Comparison of ENCODE assay signal across 8 cellular contexts in the genomic region with DNA sequence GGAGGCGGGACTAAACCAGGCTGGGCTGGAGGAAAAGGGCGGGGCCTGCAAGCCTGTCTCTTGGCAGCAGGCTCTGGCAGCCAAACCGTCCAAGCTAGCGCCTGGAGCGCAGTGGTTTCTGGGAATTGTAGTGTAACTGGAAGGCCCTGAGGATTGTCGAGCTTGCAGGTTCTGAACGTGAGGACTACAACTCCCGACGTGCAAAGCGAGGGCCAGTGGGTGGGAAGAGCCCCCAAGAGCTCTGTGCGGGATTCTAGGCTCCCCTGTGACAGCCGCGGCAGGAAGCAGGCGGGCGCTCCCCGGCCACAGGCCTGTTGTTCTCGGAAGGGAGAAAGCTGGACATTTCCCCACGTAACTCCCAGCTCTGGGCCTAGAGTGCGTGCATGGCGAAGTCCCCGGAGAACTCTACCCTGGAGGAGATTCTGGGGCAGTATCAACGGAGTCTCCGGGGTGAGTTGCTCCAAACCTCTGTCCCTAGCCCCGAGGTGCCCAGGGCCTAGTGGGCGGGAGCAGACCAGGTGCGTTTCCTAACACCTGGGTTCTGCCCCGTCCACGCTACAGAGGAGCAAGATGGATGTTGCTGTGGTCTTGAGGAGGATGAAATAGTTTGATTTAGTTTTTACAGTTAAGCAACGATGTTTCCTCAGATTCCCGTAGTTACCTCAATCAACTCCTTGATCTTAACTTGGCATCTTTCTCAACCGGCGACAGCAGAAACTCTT. TPM values are rescaled to one million over a fixed set of nuclear protein-coding genes. Genes with fewer than 3 reads are reported as not detected.
A peak's percentile ranks its signal among the peaks of the same experiment; 100 is the strongest.
DNase-seq lines count a peak whose midpoint lies in the region; ATAC-seq and TF ChIP-seq lines count a peak whose summit lies in the region.

Gene SDCCAG8, plus strand, starts transcription at position 251 of the 722 bp plus-strand sequence. Its CDS starts 133 bp downstream, at position 384.

- peak within 1 kb of the TSS; percentile 92 for H3K4ac ChIP-seq in IMR-90 (ENCODE audit: low read depth, low read length)

- TF ChIP-seq POLR2A in IMR-90 (IDR thresholded peaks at IDR 0.05; ENCODE audit: low read depth, low read length) = peak; percentile 89

- peaks cover 6 to 15% of the 10 kb centered on the region in 2 experiments; a peak in 3 of 4 replicates for H3K79me1 ChIP-seq in IMR-90 (ENCODE audit: low read depth in 1 of 2, low read length in 2 of 2)

- peak within 1 kb of the TSS; percentile 70 for H4K5ac ChIP-seq in IMR-90 (ENCODE audit: low read depth, low read length)

- peak within 1 kb of the TSS; percentile 86 for H3K9ac ChIP-seq in IMR-90 (ENCODE audit: low read depth, low read length)

- peak within 1 kb of the TSS; percentile 92 for H2BK5ac ChIP-seq in IMR-90 (ENCODE audit: low read depth, low read length, poor library complexity, severe bottlenecking)

- ATAC-seq in GM21528 (IDR thresholded peaks at IDR 0.05; ENCODE audit: low FRiP score, unreplicated experiment) = peak; percentile 84
- ATAC-seq in IMR-90 (ENCODE audit: low read depth) = peak; percentile 82

- H4K20me1 ChIP-seq in IMR-90 (ENCODE audit: insufficient read depth, low read length) = peaks cover 16% of the 10 kb centered on the region

- no peaks in the 10 kb centered on the region for H3K27me3 ChIP-seq in IMR-90 (ENCODE audit: control insufficient read depth, insufficient read depth, low read length)

- TF ChIP-seq CTCF in IMR-90 (conservative IDR thresholded peaks at IDR 0.05; ENCODE audit: low read depth, low read length) = no peak

- H3K18ac ChIP-seq in IMR-90 (ENCODE audit: low read depth, low read length) = peak within 1 kb of the TSS; percentile 73

- H3K56ac ChIP-seq in IMR-90 (ENCODE audit: extremely low read depth, insufficient read depth, low read length) = peak within 1 kb of the TSS; percentile 99

- peak within 1 kb of the TSS; percentile 77 for H4K91ac ChIP-seq in IMR-90 (ENCODE audit: insufficient read depth, low read depth, low read length)

- peak within 1 kb of the TSS; percentile 58; the same call in 1 of the 2 replicates for H2BK20ac ChIP-seq in IMR-90 (ENCODE audit: low read depth, low read length)

- peak within 1 kb of the TSS; percentile 53; the same call in 2 of the 3 replicates for H2BK15ac ChIP-seq in IMR-90 (ENCODE audit: low read depth, low read length)

- H3K23ac ChIP-seq in IMR-90 (ENCODE audit: low read depth, low read length) = peak within 1 kb of the TSS; percentile 89

- dilution Hi-C loops in IMR-90 (cut with HindIII; ENCODE audit: low sequenced_read_pairs, unreplicated experiment) = no loop called here

- H3K4me2 ChIP-seq in IMR-90 (ENCODE audit: low read depth, low read length) = peak within 1 kb of the TSS; percentile 95

- peak within 1 kb of the TSS; percentile 86 for H3K4me3 ChIP-seq in IMR-90 (ENCODE audit: insufficient read depth, low read depth, low read length)

- no peaks in the 10 kb centered on the region for H3K9me3 ChIP-seq in IMR-90 (ENCODE audit: control insufficient read depth, insufficient read depth, low read length)

- peak within 1 kb of the TSS; percentile 88 for H3K14ac ChIP-seq in IMR-90 (replicated peaks; ENCODE audit: low read depth, low read length)

- peak within 1 kb of the TSS; percentile 83 for H2AK5ac ChIP-seq in IMR-90 (ENCODE audit: low read depth, low read length)

- CTCF ChIA-PET in IMR-90 (lab: Yijun Ruan, JAX) = interaction anchor here (0.6 to 1.1 kb wide), 3 partner anchors 9 to 1872 kb away, joined by 3 read pairs; no protein-coding TSS in a partner anchor

- H2BK120ac ChIP-seq in IMR-90 (ENCODE audit: low read depth, low read length) = peak within 1 kb of the TSS; percentile 82

- peak within 1 kb of the TSS; percentile 89 for H3K27ac ChIP-seq in IMR-90 (ENCODE audit: insufficient read depth, low read length)

- no peaks in the 10 kb centered on the region for H3K9me1 ChIP-seq in IMR-90 (ENCODE audit: insufficient read depth, low read length)

- peak within 1 kb of the TSS; percentile 95 for H2AFZ ChIP-seq in IMR-90 (replicated peaks; ENCODE audit: low read length, poor library complexity)

- in situ Hi-C loops in IMR-90 (cut with MboI; ENCODE audit: low sequenced_read_pairs) = no loop called here

- POLR2A ChIA-PET in IMR-90 (lab: Charles Lee; ENCODE audit: unreplicated experiment) = interaction anchor here (0.6 to 0.9 kb wide), 3 partner anchors 9 to 47 kb away, joined by 3 to 4 read pairs (median 3); no protein-coding TSS in a partner anchor

- H3K4me1 ChIP-seq in IMR-90 (ENCODE audit: control insufficient read depth, insufficient read depth, low read length) = no peaks in the 10 kb centered on the region; the same call in 1 of the 2 replicates

- TF ChIP-seq RAD21 in IMR-90 (IDR thresholded peaks at IDR 0.05; ENCODE audit: low read length) = no peak; the same call in 1 of the 2 replicates

- BruUV-seq in IMR-90 (replicated peaks; lab: Mats Ljungman, UMichigan) = TSS peak; percentile 48

- H3K36me3 ChIP-seq in IMR-90 (ENCODE audit: control insufficient read depth, insufficient read depth, low read length) = no peaks in the 10 kb centered on the region

- peak within 1 kb of the TSS; percentile 90 for H2AK9ac ChIP-seq in IMR-90 (replicated peaks; ENCODE audit: low read depth, low read length, poor library complexity)

- DNase-seq in DMS 273 (lab: John Stamatoyannopoulos, UW; ENCODE audit: unreplicated experiment) = peak; percentile 100
- peak; percentile 100 for DNase-seq in IMR-90
- DNase-seq in OCI-M1 (lab: John Stamatoyannopoulos, UW) = peak; percentile 99
- peak; percentile 94 for DNase-seq in activated T-cell treated with anti-CD3 and anti-CD28 coated beads for 24 hours (ENCODE audit: low read depth)
- peak; percentile 92 for DNase-seq in epidermal melanocyte (ENCODE audit: insufficient read length, low spot score)
- DNase-seq in middle frontal gyrus (ENCODE audit: extremely low spot score, low spot score) = peak; percentile 99
- DNase-seq in stimulated activated CD8-positive, alpha-beta memory T cell treated with anti-CD3 and anti-CD28 coated beads, Interleukin-2, amount 100 ng/mL, for 48 hours (ENCODE audit: low read depth in 2 of 2) = peak; percentile 79 to 92

- WGBS in IMR-90 (ENCODE audit: extremely low coverage in 2 of 2, insufficient read length in 1 of 2), 2 experiments = 0% methylated on average over 13 of the region's 32 CpGs; no CpG with 5 or more reads in 1 of the 2 experiments

- peak within 1 kb of the TSS; percentile 79 to 91 for H4K8ac ChIP-seq in IMR-90 (ENCODE audit: low read depth in 2 of 2, low read length in 2 of 2)

- intact Hi-C loops in IMR-90 (cut with micrococcal nuclease) = no loop called here

TF ChIP-seq in IMR-90, 13 proteins besides CTCF, POLR2A, EP300 and RAD21:
- TF ChIP-seq RCOR1 (IDR thresholded peaks at IDR 0.05; ENCODE audit: insufficient replicate concordance, low read length) (no peak), MAZ (IDR thresholded peaks at IDR 0.05; ENCODE audit: borderline replicate concordance, low read depth, low read length) (peak; percentile 91), RFX5 (IDR thresholded peaks at IDR 0.05; ENCODE audit: low read depth, low read length) (no peak), BHLHE40 (IDR thresholded peaks at IDR 0.05; ENCODE audit: low read depth, low read length) (no peak), MXI1 (IDR thresholded peaks at IDR 0.05; ENCODE audit: borderline replicate concordance, low read depth, low read length) (peak; percentile 80), ELK1 (IDR thresholded peaks at IDR 0.05; ENCODE audit: borderline replicate concordance, low read depth, low read length) (no peak), MAFK (IDR thresholded peaks at IDR 0.05; ENCODE audit: low read depth, low read length) (peak; percentile 54), NFE2L2 (IDR thresholded peaks at IDR 0.05; ENCODE audit: low read depth, low read length) (no peak), FOS (IDR thresholded peaks at IDR 0.05; ENCODE audit: low read depth, low read length) (no peak), SMC3 (IDR thresholded peaks at IDR 0.05; ENCODE audit: low read depth, low read length) (no peak), CHD1 (IDR thresholded peaks at IDR 0.05; ENCODE audit: low read depth, low read length) (no peak), CEBPB (IDR thresholded peaks at IDR 0.05; ENCODE audit: low read depth, low read length) (no peak)
- TF ChIP-seq, protein P1, sequence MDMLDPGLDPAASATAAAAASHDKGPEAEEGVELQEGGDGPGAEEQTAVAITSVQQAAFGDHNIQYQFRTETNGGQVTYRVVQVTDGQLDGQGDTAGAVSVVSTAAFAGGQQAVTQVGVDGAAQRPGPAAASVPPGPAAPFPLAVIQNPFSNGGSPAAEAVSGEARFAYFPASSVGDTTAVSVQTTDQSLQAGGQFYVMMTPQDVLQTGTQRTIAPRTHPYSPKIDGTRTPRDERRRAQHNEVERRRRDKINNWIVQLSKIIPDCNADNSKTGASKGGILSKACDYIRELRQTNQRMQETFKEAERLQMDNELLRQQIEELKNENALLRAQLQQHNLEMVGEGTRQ (IDR thresholded peaks at IDR 0.05; ENCODE audit: low read depth, low read length) = no peak

RNA-seq across cellular contexts. Expression of gene SDCCAG8, which starts in this region (rescaled TPM):
- total RNA-seq in IMR-90 (2012; rRNA removed) = 43.3 and 46.8 TPM in 2 replicates
- polyA plus RNA-seq in IMR-90 (2012; rRNA removed) = 24.2 and 25.2 TPM in 2 replicates
- polyA plus RNA-seq in IMR-90 (2012; cell fraction: cytosol; rRNA removed) = 15.6 and 16.9 TPM in 2 replicates
- polyA plus RNA-seq in IMR-90 (2012; cell fraction: nucleus; rRNA removed; ENCODE audit: low replicate concordance) = 15.2 and 27.1 TPM in 2 replicates

Comparison
In these comparisons a context has a peak if more than half of its experiments do, and no peak if none do; other contexts are left out.
1. Peak in every context shown above with its lines: DNase-seq, ATAC-seq, H3K4me3 ChIP-seq and H3K27ac ChIP-seq.